8 cellular contexts compared by ENCODE assay signal in genomic region chr21:42010507-42011493, GRCh38. TPM values are rescaled to one million over a fixed set of nuclear protein-coding genes. Genes with fewer than 3 reads are reported as not detected.
DNase-seq lines count a peak whose midpoint lies in the region; ATAC-seq and TF ChIP-seq lines count a peak whose summit lies in the region.

No MANE protein-coding gene starts in this region.

- H3K36me3 ChIP-seq in DOHH2 (ENCODE audit: control insufficient read depth, low read length) = peaks cover 15% of the 10 kb centered on the region
- H3K36me3 ChIP-seq in spleen = no peaks in the 10 kb centered on the region

- peaks cover 34% of the 10 kb centered on the region for H3K79me2 ChIP-seq in DOHH2 (ENCODE audit: control insufficient read depth, low read length)

- 1% methylated on average over 44 to 120 of the region's 120 CpGs for WGBS in spleen, 5 donors

- H3K27ac ChIP-seq in DOHH2 (ENCODE audit: low read depth, low read length) (peak overlapping the region; percentile 44), spleen (peak overlapping the region; percentile 96 to 99 (median 98))

- peak overlapping the region; percentile 65 for H3K4me2 ChIP-seq in DOHH2 (ENCODE audit: low read length)

- no peaks in the 10 kb centered on the region for H3K9me2 ChIP-seq in DOHH2 (replicated peaks; ENCODE audit: control insufficient read depth, low read length)

- H3K27me3 ChIP-seq in DOHH2 (ENCODE audit: control insufficient read depth, low read length) (no peaks in the 10 kb centered on the region), spleen (replicated peaks in 1 of 7) (peaks cover 0 to 9% (median 0%) of the 10 kb centered on the region in 7 donors)

- H3K4me1 ChIP-seq in DOHH2 (ENCODE audit: control insufficient read depth, low read length) = peaks cover 25% of the 10 kb centered on the region
- peaks cover 5 to 33% (median 23%) of the 10 kb centered on the region in 6 donors for H3K4me1 ChIP-seq in spleen

- no peaks in the 10 kb centered on the region for H4K20me1 ChIP-seq in DOHH2 (ENCODE audit: control insufficient read depth, insufficient read depth, low read depth, low read length)

- H3K4me3 ChIP-seq in DOHH2 (ENCODE audit: low read length) = peak overlapping the region; percentile 94
- peak overlapping the region; percentile 75 for H3K4me3 ChIP-seq in astrocyte of the cerebellum (ENCODE audit: low read depth, low read length)
- peak overlapping the region; percentile 77 for H3K4me3 ChIP-seq in iPS-18c (ENCODE audit: insufficient read depth, low read depth, low read length)
- peak overlapping the region; percentile 66 to 94 (median 72) for H3K4me3 ChIP-seq in spleen

- ATAC-seq in GM19351 (IDR thresholded peaks at IDR 0.05; ENCODE audit: unreplicated experiment) (peak; percentile 22), HG03432 (IDR thresholded peaks at IDR 0.05; ENCODE audit: unreplicated experiment) (peak; percentile 28)

- intact Hi-C loops in spleen (cut with DNase I; ENCODE audit: low total_unique reads) = no loop called here

- DNase-seq in astrocyte of the cerebellum (ENCODE audit: low read depth) (no peak), spleen (peak; percentile 95), pons (ENCODE audit: low spot score) (no peak)

- H3K9me3 ChIP-seq in DOHH2 (ENCODE audit: control insufficient read depth, insufficient read depth, low read length) (no peaks in the 10 kb centered on the region), iPS-18c (ENCODE audit: control insufficient read depth, insufficient read depth, low read length) (peaks cover 3% of the 10 kb centered on the region), spleen (peaks cover 0 to 3% (median 0%) of the 10 kb centered on the region in 8 donors)

- in situ Hi-C loops in astrocyte of the cerebellum (cut with HindIII; ENCODE audit: low sequenced_read_pairs) = no loop called here

- peaks cover 9% of the 10 kb centered on the region for H3F3A ChIP-seq in DOHH2 (ENCODE audit: control insufficient read depth, insufficient read depth)

- TF ChIP-seq POLR2A in spleen (IDR thresholded peaks at IDR 0.05) = no peak

- TF ChIP-seq CTCF in DOHH2 (IDR thresholded peaks at IDR 0.05; ENCODE audit: low read depth, low read length, poor library complexity, severe bottlenecking) = no peak
- TF ChIP-seq CTCF in astrocyte of the cerebellum (IDR thresholded peaks at IDR 0.05; ENCODE audit: low read depth, low read length, missing control alignments) = no peak
- TF ChIP-seq CTCF in spleen (IDR thresholded peaks at IDR 0.05 in 8 of 11, conservative IDR thresholded peaks at IDR 0.05 in 3 of 11) = peak in 3 of 11 experiments; percentile 16 to 41 (median 33)

TF ChIP-seq in PFSK-1, 5 proteins besides CTCF, POLR2A, EP300 and RAD21:
- TF ChIP-seq POLR2AphosphoS5 (IDR thresholded peaks at IDR 0.05; ENCODE audit: low read depth, low read length) (0 out of 2 replicates have a peak, but pooled peaks have one; percentile 7), TAF1 (IDR thresholded peaks at IDR 0.05; ENCODE audit: borderline replicate concordance, insufficient read depth, low read length) (no peak), REST (IDR thresholded peaks at IDR 0.05; ENCODE audit: insufficient read depth in 1 of 2, low read depth in 2 of 2, low read length in 2 of 2) (no peak), FOXP2 (optimal IDR thresholded peaks at IDR 0.05; ENCODE audit: borderline replicate concordance, extremely low read depth, extremely low read length, insufficient read depth) (peak; percentile 24), SIN3A (IDR thresholded peaks at IDR 0.05; ENCODE audit: borderline replicate concordance, insufficient read depth, low read length) (0 out of 2 replicates have a peak, but pooled peaks have one; percentile 8)

RNA-seq across cellular contexts. Expression of gene ZBTB21, which starts 0.6 kb away (rescaled TPM):
- 5.0 TPM for polyA plus RNA-seq in PFSK-1 (2012; ENCODE audit: insufficient read length, low read depth)
- 10 to 100 TPM; 10.6 to 21.7 (median 16.2) TPM for total RNA-seq in spleen
- 1 to 10 TPM; 1.9 to 3.0 (median 1.9) TPM for polyA plus RNA-seq in spleen

RNA-seq across cellular contexts. Expression of gene C2CD2, which starts 57.0 kb away (rescaled TPM):
- polyA plus RNA-seq in PFSK-1 (2012; ENCODE audit: insufficient read length, low read depth) = 6.9 TPM
- 100 to 1,000 TPM in 4 of 7 donors, 10 to 100 TPM in 3; 74.0 to 163 (median 105) TPM for total RNA-seq in spleen
- 10 to 100 TPM; 12.9 to 30.3 (median 18.0) TPM for polyA plus RNA-seq in spleen
